Comparison of ENCODE assay signal across 28 cellular contexts in the genomic region with DNA sequence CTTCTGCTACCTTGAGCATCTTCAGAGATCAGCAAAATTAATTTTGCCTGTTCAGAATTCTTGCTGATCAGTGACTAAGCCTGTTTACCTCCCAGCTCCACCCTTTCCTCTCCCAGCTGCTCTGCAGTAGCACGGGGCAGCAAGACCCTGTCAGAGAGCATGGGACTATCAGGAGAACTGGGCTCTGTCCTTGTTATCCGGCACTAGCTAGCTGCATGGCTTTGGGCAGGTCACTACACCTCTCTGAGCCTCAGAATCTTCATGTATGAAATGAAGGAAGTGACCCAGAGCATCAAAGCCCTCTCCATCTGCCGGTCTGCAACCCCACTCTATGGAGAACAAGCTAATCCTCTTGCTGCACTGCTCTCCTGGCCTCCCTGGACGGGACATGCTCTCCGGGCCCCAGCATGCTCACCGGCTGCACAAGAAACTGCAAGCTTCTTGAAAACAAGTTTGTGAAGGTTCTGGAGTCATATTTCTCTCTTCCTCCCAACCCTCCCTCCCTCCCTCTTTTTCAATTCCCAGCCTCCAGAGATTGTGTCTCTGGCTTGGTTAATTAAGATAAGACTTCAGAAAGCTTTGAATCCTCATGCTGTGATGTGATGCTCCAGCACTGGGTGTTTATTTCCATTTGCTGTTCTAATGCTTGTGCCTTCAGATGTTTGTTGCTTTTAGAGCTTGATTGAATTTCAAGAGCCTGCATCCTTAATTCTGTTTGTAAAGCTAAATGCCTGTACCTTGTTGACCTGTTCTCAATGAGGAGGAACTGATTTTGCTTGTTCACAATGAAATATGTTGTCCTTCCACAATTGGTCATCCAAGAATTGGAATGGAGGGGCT.
DNase-seq lines count a peak whose midpoint lies in the region; ATAC-seq and TF ChIP-seq lines count a peak whose summit lies in the region.
"Had no signal": no experiment of that assay in that cellular context is flagged by ENCODE, and none has a peak within 500 bp of the region (broad histone marks: within the 10 kb centered on the region; RNA-seq: fewer than 3 reads in every experiment).

No MANE protein-coding gene starts in this region.

- no peaks in the 10 kb centered on the region for H3K9me3 Mint-ChIP-seq in activated T-cell treated with anti-CD3 and anti-CD28 coated beads, Interleukin-2, amount 50 U/mL, for 72 hours
- H3K9me3 Mint-ChIP-seq in stimulated activated effector memory CD8-positive, alpha-beta T cell treated with anti-CD3 and anti-CD28 coated beads, Interleukin-12 subunit alpha, Interleukin-12 subunit beta, amount 100 ng/mL, for 72 hours = no peaks in the 10 kb centered on the region
- H3K9me3 Mint-ChIP-seq: activated B cell treated with CpG ODN at 0.5 μM for 24 hours; activated T-cell treated with anti-CD3 and anti-CD28 coated beads, Interleukin-2, amount 50 U/mL, for 4 hours; HFFc6 had no signal

- peaks cover 0 to 2% of the 10 kb centered on the region in 2 donors for H3K36me3 Mint-ChIP-seq in activated T-cell treated with anti-CD3 and anti-CD28 coated beads, Interleukin-2, amount 50 U/mL, for 72 hours (ENCODE audit: insufficient read depth in 2 of 2)
- peaks cover 87% of the 10 kb centered on the region for H3K36me3 Mint-ChIP-seq in stimulated activated effector memory CD8-positive, alpha-beta T cell treated with anti-CD3 and anti-CD28 coated beads, Interleukin-12 subunit alpha, Interleukin-12 subunit beta, amount 100 ng/mL, for 72 hours

- no peak overlapping the region for H3K4me3 ChIP-seq in foreskin fibroblast (ENCODE audit: low read depth in 1 of 2, low read length in 2 of 2)
- H3K4me3 ChIP-seq: BLaER1 treated with 17β-estradiol and CSF1 and Interleukin-3, amounts not matched to agents 10 nM and 100 nM; heart right ventricle; testis; vagina had no signal

- no peak for ATAC-seq in activated T-cell treated with anti-CD3 and anti-CD28 coated beads, Interleukin-2, amount 50 U/mL, for 72 hours (replicated peaks in 1 of 2)
- ATAC-seq in stimulated activated effector memory CD8-positive, alpha-beta T cell treated with anti-CD3 and anti-CD28 coated beads, Interleukin-12 subunit alpha, Interleukin-12 subunit beta, amount 100 ng/mL, for 72 hours = no peak
- ATAC-seq in GM18858 (IDR thresholded peaks at IDR 0.05; ENCODE audit: unreplicated experiment) (no peak), HG03457 (IDR thresholded peaks at IDR 0.05; ENCODE audit: unreplicated experiment) (no peak)
- ATAC-seq: activated T-cell treated with anti-CD3 and anti-CD28 coated beads, Interleukin-2, amount 50 U/mL, for 4 hours; heart right ventricle; left colon; PC-3; stimulated activated naive CD8-positive, alpha-beta T cell treated with anti-CD3 and anti-CD28 coated beads, Interleukin-15, Interleukin-2, amounts not matched to agents 100 U/mL and 50 U/mL, for 24 hours had no signal

- TF ChIP-seq CTCF in foreskin fibroblast (IDR thresholded peaks at IDR 0.05; ENCODE audit: low read depth, low read length) = no peak

- no peak for DNase-seq in activated T-cell treated with anti-CD3 and anti-CD28 coated beads, Interleukin-2, amount 50 U/mL, for 72 hours
- DNase-seq in activated T-cell treated with anti-CD3 and anti-CD28 coated beads, Interleukin-2, amount 50 U/mL, for 48 hours = no peak
- DNase-seq in SK-N-DZ (ENCODE audit: low spot score) (peak; percentile 36), foreskin fibroblast (peak; percentile 7 to 33), germinal center (ENCODE audit: low spot score) (no peak)
- DNase-seq in stimulated activated effector memory CD8-positive, alpha-beta T cell treated with anti-CD3 and anti-CD28 coated beads, Interleukin-12 subunit alpha, Interleukin-12 subunit beta, amount 100 ng/mL, for 72 hours (ENCODE audit: low spot score in 2 of 2) = no peak
- DNase-seq: activated B cell treated with CpG ODN at 0.5 μM for 24 hours; activated naive CD4-positive, alpha-beta T cell treated with anti-CD3 and anti-CD28 coated beads, Interleukin-2, amount 50 U/mL, for 16 hours; activated T-cell treated with anti-CD3 and anti-CD28 coated beads, Interleukin-2, amount 50 U/mL, for 4 hours; amniotic stem cell; Calu3; effector CD8-positive, alpha-beta T cell; heart right ventricle; HFFc6; left colon; NCI-H1436; NCI-H2171; NCI-H510A; NK-92 treated with Interleukin-12 subunit alpha and Interleukin-12 subunit beta, amount 100 ng/mL, for 24 hours; nucleus accumbens; PC-3; Right ventricle myocardium superior; stimulated activated naive CD8-positive, alpha-beta T cell treated with anti-CD3 and anti-CD28 coated beads, Interleukin-15, Interleukin-2, amounts not matched to agents 100 U/mL and 50 U/mL, for 24 hours; testis had no signal

- H3K4me1 Mint-ChIP-seq in activated T-cell treated with anti-CD3 and anti-CD28 coated beads, Interleukin-2, amount 50 U/mL, for 72 hours (ENCODE audit: low read depth) = no peaks in the 10 kb centered on the region
- no peaks in the 10 kb centered on the region for H3K4me1 Mint-ChIP-seq in stimulated activated effector memory CD8-positive, alpha-beta T cell treated with anti-CD3 and anti-CD28 coated beads, Interleukin-12 subunit alpha, Interleukin-12 subunit beta, amount 100 ng/mL, for 72 hours

- H3K4me3 Mint-ChIP-seq in activated T-cell treated with anti-CD3 and anti-CD28 coated beads, Interleukin-2, amount 50 U/mL, for 72 hours = no peak overlapping the region
- no peak overlapping the region for H3K4me3 Mint-ChIP-seq in stimulated activated effector memory CD8-positive, alpha-beta T cell treated with anti-CD3 and anti-CD28 coated beads, Interleukin-12 subunit alpha, Interleukin-12 subunit beta, amount 100 ng/mL, for 72 hours
- H3K4me3 Mint-ChIP-seq: activated B cell treated with CpG ODN at 0.5 μM for 24 hours; activated T-cell treated with anti-CD3 and anti-CD28 coated beads, Interleukin-2, amount 50 U/mL, for 4 hours; HFFc6 had no signal

- no peaks in the 10 kb centered on the region for H3K27me3 Mint-ChIP-seq in activated T-cell treated with anti-CD3 and anti-CD28 coated beads, Interleukin-2, amount 50 U/mL, for 72 hours (ENCODE audit: low read depth)
- H3K27me3 Mint-ChIP-seq: activated B cell treated with CpG ODN at 0.5 μM for 24 hours had no signal

- H3K27ac Mint-ChIP-seq in activated T-cell treated with anti-CD3 and anti-CD28 coated beads, Interleukin-2, amount 50 U/mL, for 72 hours = peak overlapping the region; percentile 72
- H3K27ac Mint-ChIP-seq in stimulated activated effector memory CD8-positive, alpha-beta T cell treated with anti-CD3 and anti-CD28 coated beads, Interleukin-12 subunit alpha, Interleukin-12 subunit beta, amount 100 ng/mL, for 72 hours = peak overlapping the region; percentile 63
- H3K27ac Mint-ChIP-seq: activated B cell treated with CpG ODN at 0.5 μM for 24 hours, HFFc6 had no signal

Comparison
In these comparisons a context has a peak if more than half of its experiments do, and no peak if none do; other contexts are left out.
1. DNase-seq: peak in SK-N-DZ (single experiment) and foreskin fibroblast (2 of 2); none in activated T-cell treated with anti-CD3 and anti-CD28 coated beads, Interleukin-2, amount 50 U/mL, for 72 hours (0 of 2), activated T-cell treated with anti-CD3 and anti-CD28 coated beads, Interleukin-2, amount 50 U/mL, for 48 hours (0 of 2), stimulated activated effector memory CD8-positive, alpha-beta T cell treated with anti-CD3 and anti-CD28 coated beads, Interleukin-12 subunit alpha, Interleukin-12 subunit beta, amount 100 ng/mL, for 72 hours (0 of 2) and germinal center (single experiment).